ENCODE assay signal across 1 cellular context in the genomic region with DNA sequence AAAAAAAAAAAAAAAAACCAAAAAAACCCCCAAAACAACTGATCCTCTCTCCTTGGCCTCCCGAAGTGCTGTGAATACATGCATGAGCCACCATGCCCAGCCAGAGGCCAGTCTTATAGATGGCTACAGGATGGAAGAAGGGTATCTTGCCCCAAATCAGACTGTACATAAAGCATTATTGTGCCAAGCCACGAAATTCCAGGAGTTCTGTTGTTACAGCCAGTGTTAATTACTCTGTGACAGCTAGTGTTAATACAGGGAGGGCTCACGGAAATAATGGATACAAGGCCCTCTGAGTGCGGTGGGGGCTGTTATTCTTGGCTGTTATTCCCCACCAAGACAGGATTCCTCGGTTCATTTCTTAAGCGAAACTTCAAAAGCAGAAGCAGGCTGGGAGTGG.
TF ChIP-seq lines count a peak whose summit lies in the region.

No MANE protein-coding gene starts in this region.

TF ChIP-seq in endothelial cell of umbilical vein, 7 proteins besides CTCF, POLR2A, EP300 and RAD21:
- TF ChIP-seq GATA2 (IDR thresholded peaks at IDR 0.05; ENCODE audit: insufficient read depth, insufficient read length, low read depth, low read length) (no peak), MYC (IDR thresholded peaks at IDR 0.05; ENCODE audit: low read depth, low read length) (no peak), EZH2 (IDR thresholded peaks at IDR 0.05; ENCODE audit: borderline replicate concordance, low read depth, low read length, severe bottlenecking) (no peak), FOS (IDR thresholded peaks at IDR 0.05; ENCODE audit: borderline replicate concordance, insufficient read depth, low read length) (no peak)
- TF ChIP-seq, protein P1, sequence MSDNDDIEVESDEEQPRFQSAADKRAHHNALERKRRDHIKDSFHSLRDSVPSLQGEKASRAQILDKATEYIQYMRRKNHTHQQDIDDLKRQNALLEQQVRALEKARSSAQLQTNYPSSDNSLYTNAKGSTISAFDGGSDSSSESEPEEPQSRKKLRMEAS (IDR thresholded peaks at IDR 0.05; ENCODE audit: insufficient read depth, insufficient read length): no peak
